Comparison of ENCODE assay signal across 8 cellular contexts in the genomic region with DNA sequence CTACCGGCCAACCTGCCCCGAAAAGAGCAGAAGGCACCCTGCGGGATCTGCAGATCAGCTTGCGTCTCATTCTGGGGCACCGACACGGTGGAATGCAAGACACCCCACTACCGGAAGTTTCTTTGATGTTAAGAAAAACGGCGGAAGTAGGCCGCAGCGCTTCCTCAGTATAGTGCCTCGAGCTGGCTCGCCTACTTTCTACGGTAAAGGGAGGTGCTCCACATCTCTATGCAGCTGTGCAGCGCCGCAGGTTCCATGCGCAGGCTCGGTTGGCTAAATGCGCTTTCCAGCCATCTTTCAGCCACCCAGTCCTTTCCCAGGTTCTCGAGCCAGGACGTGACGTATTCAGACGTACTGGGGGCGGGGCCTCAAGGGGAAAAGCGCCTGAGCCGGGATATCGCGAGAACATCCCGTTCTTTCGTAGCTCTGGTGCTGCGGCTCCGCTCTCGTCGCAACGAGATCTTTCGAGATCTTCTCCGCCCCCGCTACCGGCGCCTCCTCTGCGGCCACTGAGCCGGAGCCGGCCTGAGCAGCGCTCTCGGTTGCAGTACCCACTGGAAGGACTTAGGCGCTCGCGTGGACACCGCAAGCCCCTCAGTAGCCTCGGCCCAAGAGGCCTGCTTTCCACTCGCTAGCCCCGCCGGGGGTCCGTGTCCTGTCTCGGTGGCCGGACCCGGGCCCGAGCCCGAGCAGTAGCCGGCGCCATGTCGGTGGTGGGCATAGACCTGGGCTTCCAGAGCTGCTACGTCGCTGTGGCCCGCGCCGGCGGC. TPM values are rescaled to one million over a fixed set of nuclear protein-coding genes. Genes with fewer than 3 reads are reported as not detected.
DNase-seq lines count a peak whose midpoint lies in the region; TF ChIP-seq lines count a peak whose summit lies in the region.

A gene (plus strand): TSS at position 467 of the 770 bp plus-strand sequence. CDS start 238 bp downstream, at position 705.

- H3K27ac ChIP-seq in effector memory CD4-positive, alpha-beta T cell (ENCODE audit: insufficient read depth, low read length, poor library complexity, severe bottlenecking) = peak within 1 kb of the TSS; percentile 96

- peaks cover 14% of the 10 kb centered on the region for H3K4me1 ChIP-seq in effector memory CD4-positive, alpha-beta T cell (ENCODE audit: control insufficient read depth, insufficient read depth, low read length, poor library complexity, severe bottlenecking)

- TF ChIP-seq CTCF in GM20000 (IDR thresholded peaks at IDR 0.05; ENCODE audit: extremely low read depth, missing control alignments) = no peak

- peak within 1 kb of the TSS; percentile 98 for H3K4me3 ChIP-seq in effector memory CD4-positive, alpha-beta T cell (ENCODE audit: insufficient read depth, low read depth, low read length, poor library complexity, severe bottlenecking)

- no peaks in the 10 kb centered on the region for H3K36me3 ChIP-seq in effector memory CD4-positive, alpha-beta T cell (ENCODE audit: control insufficient read depth, insufficient read depth, low read length)

- CTCF ChIA-PET in activated CD8-positive, alpha-beta memory T cell treated with anti-CD3 and anti-CD28 coated beads for 36 hours (lab: Charles Lee) = interaction anchor here (0.9 kb wide), 1 partner anchor 26 kb away, joined by 3 read pairs; no protein-coding TSS in a partner anchor

- no peaks in the 10 kb centered on the region for H3K27me3 ChIP-seq in effector memory CD4-positive, alpha-beta T cell (replicated peaks; ENCODE audit: control insufficient read depth, insufficient read depth, low read length, poor library complexity, severe bottlenecking)

- DNase-seq in CMK (ENCODE audit: low read depth) = peak; percentile 96
- peak; percentile 98 for DNase-seq in GM20000 (ENCODE audit: low spot score)
- DNase-seq in HT-29 (ENCODE audit: low spot score) = peak; percentile 98
- DNase-seq in NOMO-1 (lab: John Stamatoyannopoulos, UW; ENCODE audit: unreplicated experiment in 2 of 2) = peak; percentile 98
- DNase-seq in effector memory CD4-positive, alpha-beta T cell = peak; percentile 95 to 97 (median 97)
- DNase-seq in lung microvascular endothelial cell (ENCODE audit: low read depth in 2 of 2) = peak; percentile 99
- peak; percentile 93 to 98 (median 97) for DNase-seq in stimulated activated CD4-positive, alpha-beta T cell treated with anti-CD3 and anti-CD28 coated beads, TNF-alpha, amount 100 ng/mL, for 48 hours (ENCODE audit: low read depth in 3 of 3)

- no peaks in the 10 kb centered on the region for H3K9me3 ChIP-seq in effector memory CD4-positive, alpha-beta T cell (ENCODE audit: control insufficient read depth, low read length)

- POLR2A ChIA-PET in activated CD8-positive, alpha-beta memory T cell treated with anti-CD3 and anti-CD28 coated beads for 36 hours (lab: Charles Lee) = interaction anchor here (0.5 to 2.6 kb wide), 6 partner anchors 18 to 758 kb away, joined by 3 to 19 read pairs (median 6); a partner anchor contains a TSS

RNA-seq across cellular contexts. Expression of the gene that starts here (rescaled TPM):
- 54.7 and 55.7 TPM in 2 replicates for total RNA-seq in HT-29 (2014; rRNA removed; shearing (Covaris generic))
- 100 to 1,000 TPM; 249 to 254 TPM for total RNA-seq in activated CD8-positive, alpha-beta memory T cell treated with anti-CD3 and anti-CD28 coated beads for 36 hours
- 74.8 and 79.1 TPM in 2 replicates for total RNA-seq in lung microvascular endothelial cell

Comparison
In these comparisons a context has a peak if more than half of its experiments do, and no peak if none do; other contexts are left out.
1. Peak in every context shown above with its lines: DNase-seq, H3K4me3 ChIP-seq and H3K27ac ChIP-seq.